ENCODE assay signal across 28 cellular contexts in genomic region chr4:74534936-74535335, GRCh38.
DNase-seq lines count a peak whose midpoint lies in the region; ATAC-seq and TF ChIP-seq lines count a peak whose summit lies in the region.
"Had no signal": no experiment of that assay in that cellular context is flagged by ENCODE, and none has a peak within 500 bp of the region (broad histone marks: within the 10 kb centered on the region; RNA-seq: fewer than 3 reads in every experiment).

No MANE protein-coding gene starts in this region.

- intact Hi-C loops in mucosa of descending colon (cut with DNase I, micrococcal nuclease), result loop anchor here in 1 of 2 donors (5.0 kb wide), 1 partner anchor 158 kb away; no protein-coding TSS in a partner anchor

- H2AFZ ChIP-seq in ACC112 (ENCODE audit: low read length, unreplicated experiment), result peak overlapping the region; percentile 62

- H3K9me3 Mint-ChIP-seq in activated CD8-positive, alpha-beta memory T cell treated with anti-CD3 and anti-CD28 coated beads, Interleukin-2, amount 10 ng/mL, durations not matched to agents 7 days and 5 days (ENCODE audit: low read depth), result no peaks in the 10 kb centered on the region
- no peaks in the 10 kb centered on the region for H3K9me3 Mint-ChIP-seq in mesothelial cell of epicardium
- H3K9me3 Mint-ChIP-seq: activated CD4-positive, alpha-beta T cell treated with anti-CD3 and anti-CD28 coated beads, Interleukin-2, amount 10 ng/mL, durations not matched to agents 24 days and 14 days; activated naive CD4-positive, alpha-beta T cell treated with anti-CD3 and anti-CD28 coated beads, Interleukin-2, amount 50 U/mL, for 72 hours; CD8-positive, alpha-beta T cell; nephron; stimulated activated naive B cell treated with anti-CD40 and anti-IgM and Interleukin-4, amounts not matched to agents 10 μg/mL and 1 μg/mL and 100 μg/mL, for 72 hours; WTC11 had no signal

- H3K4me3 ChIP-seq in ACC112 (ENCODE audit: low read depth, low read length) (no peak overlapping the region), mucosa of descending colon (no peak overlapping the region), WERI-Rb-1 (ENCODE audit: low read depth, low read length) (no peak overlapping the region)
- H3K4me3 ChIP-seq: GM12878, left lung, upper lobe of right lung had no signal

- no peak overlapping the region for H3K4me3 Mint-ChIP-seq in activated CD8-positive, alpha-beta memory T cell treated with anti-CD3 and anti-CD28 coated beads, Interleukin-2, amount 10 ng/mL, durations not matched to agents 7 days and 5 days
- no peak overlapping the region for H3K4me3 Mint-ChIP-seq in mesothelial cell of epicardium
- H3K4me3 Mint-ChIP-seq: activated CD4-positive, alpha-beta T cell treated with anti-CD3 and anti-CD28 coated beads, Interleukin-2, amount 10 ng/mL, durations not matched to agents 24 days and 14 days; B cell; CD8-positive, alpha-beta T cell; nephron; stimulated activated naive B cell treated with anti-CD40 and anti-IgM and Interleukin-4, amounts not matched to agents 10 μg/mL and 1 μg/mL and 100 μg/mL, for 72 hours; WTC11 had no signal

- H3K27ac Mint-ChIP-seq in activated CD8-positive, alpha-beta memory T cell treated with anti-CD3 and anti-CD28 coated beads, Interleukin-2, amount 10 ng/mL, durations not matched to agents 7 days and 5 days, result no peak overlapping the region
- no peak overlapping the region for H3K27ac Mint-ChIP-seq in mesothelial cell of epicardium
- H3K27ac Mint-ChIP-seq: activated CD4-positive, alpha-beta T cell treated with anti-CD3 and anti-CD28 coated beads, Interleukin-2, amount 10 ng/mL, durations not matched to agents 24 days and 14 days; activated naive CD4-positive, alpha-beta T cell treated with anti-CD3 and anti-CD28 coated beads, Interleukin-2, amount 50 U/mL, for 72 hours; B cell; CD8-positive, alpha-beta T cell; nephron; stimulated activated naive B cell treated with anti-CD40 and anti-IgM and Interleukin-4, amounts not matched to agents 10 μg/mL and 1 μg/mL and 100 μg/mL, for 72 hours; WTC11 had no signal

- H3K27me3 ChIP-seq in ACC112 (ENCODE audit: insufficient read depth, low read length) (no peaks in the 10 kb centered on the region), WERI-Rb-1 (ENCODE audit: insufficient read depth, low read depth, severe bottlenecking) (no peaks in the 10 kb centered on the region)
- H3K27me3 ChIP-seq: left lung, upper lobe of right lung had no signal

- no peak for TF ChIP-seq CTCF in mucosa of descending colon (IDR thresholded peaks at IDR 0.05)
- no peak for TF ChIP-seq CTCF in mesothelial cell of epicardium (IDR thresholded peaks at IDR 0.05; ENCODE audit: unreplicated experiment)
- no peak for TF ChIP-seq CTCF in WERI-Rb-1 (IDR thresholded peaks at IDR 0.05; ENCODE audit: low read depth, low read length)

- H3K36me3 ChIP-seq in ACC112 (ENCODE audit: insufficient read depth, low read length), result no peaks in the 10 kb centered on the region
- no peaks in the 10 kb centered on the region for H3K36me3 ChIP-seq in mucosa of descending colon (ENCODE audit: low read depth)
- H3K36me3 ChIP-seq in WERI-Rb-1, result no peaks in the 10 kb centered on the region
- H3K36me3 ChIP-seq: left lung, upper lobe of right lung had no signal

- DNase-seq in OCI-M1 (lab: John Stamatoyannopoulos, UW) (peak; percentile 60), epithelial cell of prostate (ENCODE audit: low read depth, low spot score) (no peak), mucosa of descending colon (peak in 1 of 3 donors; percentile 21), mesothelial cell of epicardium (ENCODE audit: low spot score in 2 of 2, unreplicated experiment in 2 of 2) (no peak), WERI-Rb-1 (no peak)
- no peak for DNase-seq in activated CD8-positive, alpha-beta memory T cell treated with anti-CD3 and anti-CD28 coated beads, Interleukin-2, amount 10 ng/mL, durations not matched to agents 7 days and 5 days
- DNase-seq: activated CD4-positive, alpha-beta T cell treated with anti-CD3 and anti-CD28 coated beads, Interleukin-2, amount 10 ng/mL, durations not matched to agents 24 days and 14 days; activated CD8-positive, alpha-beta memory T cell treated with anti-CD3 and anti-CD28 coated beads for 24 hours; CD8-positive, alpha-beta T cell; Kasumi-1; left lung; NCI-H1436; NCI-H2081; NCI-H526 treated with DMSO at 0.1 percent for 48 hours; SIG-M5; stimulated activated naive B cell treated with anti-CD40 and anti-IgM and Interleukin-4, amounts not matched to agents 10 μg/mL and 1 μg/mL and 100 μg/mL, for 72 hours; substantia nigra; T-helper 9 cell; upper lobe of right lung had no signal

- peaks cover 17% of the 10 kb centered on the region for H3K27me3 Mint-ChIP-seq in activated CD8-positive, alpha-beta memory T cell treated with anti-CD3 and anti-CD28 coated beads, Interleukin-2, amount 10 ng/mL, durations not matched to agents 7 days and 5 days
- H3K27me3 Mint-ChIP-seq in mesothelial cell of epicardium (ENCODE audit: low read depth), result no peaks in the 10 kb centered on the region
- H3K27me3 Mint-ChIP-seq: activated CD4-positive, alpha-beta T cell treated with anti-CD3 and anti-CD28 coated beads, Interleukin-2, amount 10 ng/mL, durations not matched to agents 24 days and 14 days had no signal

- no peaks in the 10 kb centered on the region for H3K36me3 Mint-ChIP-seq in activated CD8-positive, alpha-beta memory T cell treated with anti-CD3 and anti-CD28 coated beads, Interleukin-2, amount 10 ng/mL, durations not matched to agents 7 days and 5 days
- no peaks in the 10 kb centered on the region for H3K36me3 Mint-ChIP-seq in mesothelial cell of epicardium
- H3K36me3 Mint-ChIP-seq: activated naive CD4-positive, alpha-beta T cell treated with anti-CD3 and anti-CD28 coated beads, Interleukin-2, amount 50 U/mL, for 72 hours; CD8-positive, alpha-beta T cell; stimulated activated naive B cell treated with anti-CD40 and anti-IgM and Interleukin-4, amounts not matched to agents 10 μg/mL and 1 μg/mL and 100 μg/mL, for 72 hours; WTC11 had no signal

- H3K4me1 Mint-ChIP-seq in activated CD8-positive, alpha-beta memory T cell treated with anti-CD3 and anti-CD28 coated beads, Interleukin-2, amount 10 ng/mL, durations not matched to agents 7 days and 5 days, result no peaks in the 10 kb centered on the region
- peaks cover 5% of the 10 kb centered on the region for H3K4me1 Mint-ChIP-seq in mesothelial cell of epicardium
- H3K4me1 Mint-ChIP-seq: activated CD4-positive, alpha-beta T cell treated with anti-CD3 and anti-CD28 coated beads, Interleukin-2, amount 10 ng/mL, durations not matched to agents 24 days and 14 days; B cell; nephron; stimulated activated naive B cell treated with anti-CD40 and anti-IgM and Interleukin-4, amounts not matched to agents 10 μg/mL and 1 μg/mL and 100 μg/mL, for 72 hours; WTC11 had no signal

- ATAC-seq in mucosa of descending colon, result peak; percentile 63
- ATAC-seq in activated CD8-positive, alpha-beta memory T cell treated with anti-CD3 and anti-CD28 coated beads, Interleukin-2, amount 10 ng/mL, durations not matched to agents 7 days and 5 days, result no peak
- no peak for ATAC-seq in HG02642 (IDR thresholded peaks at IDR 0.05; ENCODE audit: poor library complexity, unreplicated experiment)
- ATAC-seq: activated naive CD4-positive, alpha-beta T cell treated with anti-CD3 and anti-CD28 coated beads, Interleukin-2, amount 50 U/mL, for 72 hours; CD8-positive, alpha-beta T cell; GM12878; HepG2; left lung; Panc1; stimulated activated naive B cell treated with anti-CD40 and anti-IgM and Interleukin-4, amounts not matched to agents 10 μg/mL and 1 μg/mL and 100 μg/mL, for 72 hours; upper lobe of right lung; WTC11 had no signal

- no peak overlapping the region for H3K27ac ChIP-seq in ACC112 (ENCODE audit: low read depth, low read length)
- H3K27ac ChIP-seq in epithelial cell of prostate, result peak overlapping the region; percentile 21
- H3K27ac ChIP-seq in WERI-Rb-1, result no peak overlapping the region
- H3K27ac ChIP-seq: left lung, upper lobe of right lung had no signal

- no peaks in the 10 kb centered on the region for H3K9me3 ChIP-seq in mucosa of descending colon
- no peaks in the 10 kb centered on the region for H3K9me3 ChIP-seq in WERI-Rb-1 (ENCODE audit: severe bottlenecking)
- H3K9me3 ChIP-seq: left lung, upper lobe of right lung had no signal

- H3K4me1 ChIP-seq in ACC112 (ENCODE audit: control insufficient read depth, insufficient read depth, low read length, unreplicated experiment) (peaks cover 41% of the 10 kb centered on the region), mucosa of descending colon (ENCODE audit: low read depth) (peaks cover 14% of the 10 kb centered on the region)
- H3K4me1 ChIP-seq: upper lobe of right lung had no signal

- CTCF ChIA-PET in activated CD8-positive, alpha-beta memory T cell treated with anti-CD3 and anti-CD28 coated beads, Interleukin-2, amount 10 ng/mL, durations not matched to agents 7 days and 5 days (lab: Charles Lee), result no interaction called here

- no peaks in the 10 kb centered on the region for H3K79me2 ChIP-seq in ACC112 (ENCODE audit: control insufficient read depth, insufficient read depth, low read length, unreplicated experiment)
